Comparison of ENCODE assay signal across 13 cellular contexts in genomic region chr20:47535088-47535487, GRCh38. TPM values are rescaled to one million over a fixed set of nuclear protein-coding genes. Genes with fewer than 3 reads are reported as not detected.
DNase-seq lines count a peak whose midpoint lies in the region; ATAC-seq and TF ChIP-seq lines count a peak whose summit lies in the region.
"Had no signal": no experiment of that assay in that cellular context is flagged by ENCODE, and none has a peak within 500 bp of the region (broad histone marks: within the 10 kb centered on the region; RNA-seq: fewer than 3 reads in every experiment).

No MANE protein-coding gene starts in this region.

- POLR2A ChIA-PET in HCT116 (lab: Charles Lee), result interaction anchor here (0.7 to 1.2 kb wide), 2 partner anchors 22 to 36 kb away, joined by 3 to 4 read pairs; no protein-coding TSS in a partner anchor
- POLR2A ChIA-PET in CD8-positive, alpha-beta memory T cell (lab: Charles Lee), result no interaction called here

- peaks cover 94% of the 10 kb centered on the region for H3K4me1 ChIP-seq in DOHH2 (ENCODE audit: control insufficient read depth, low read length)
- peaks cover 6 to 12% of the 10 kb centered on the region in 2 experiments for H3K4me1 ChIP-seq in HCT116 (ENCODE audit: control insufficient read depth in 1 of 2, insufficient read depth in 2 of 2, low read length in 2 of 2)
- peaks cover 18% of the 10 kb centered on the region for H3K4me1 ChIP-seq in CD8-positive, alpha-beta memory T cell (ENCODE audit: insufficient read depth, low read length)
- H3K4me1 ChIP-seq: SJCRH30 had no signal

- DNase-seq in HCT116 (ENCODE audit: low read depth, low spot score) (no peak), SK-N-DZ (ENCODE audit: low spot score) (peak; percentile 25), iPS-NIHi7 (ENCODE audit: extremely low spot score) (peak; percentile 39), Ammon's horn (ENCODE audit: low spot score) (no peak), T-helper 17 cell (no peak)
- DNase-seq in CD8-positive, alpha-beta memory T cell, result no peak
- DNase-seq in stimulated activated CD4-positive, alpha-beta T cell treated with anti-CD3 and anti-CD28 coated beads, Interleukin-2, amount 100 ng/mL, for 48 hours, result no peak
- DNase-seq: activated CD4-positive, CD25-positive, alpha-beta regulatory T cell; hypothalamus; SJCRH30; stimulated activated CD4-positive, alpha-beta T cell treated with anti-CD3 and anti-CD28 coated beads, Interleukin-4, amount 100 ng/mL, for 24 hours; stomach had no signal

- H3K4me3 Mint-ChIP-seq in T-helper 17 cell, result no peak overlapping the region
- H3K4me3 Mint-ChIP-seq in CD8-positive, alpha-beta memory T cell, result no peak overlapping the region

- no peak overlapping the region for H2AFZ ChIP-seq in HCT116 (ENCODE audit: low read depth, low read length, poor library complexity, severe bottlenecking)

- ATAC-seq in HCT116, result peak; percentile 96
- no peak for ATAC-seq in T-helper 17 cell

- CTCF ChIA-PET in HCT116 (lab: Charles Lee), result interaction anchor here (1.1 to 1.7 kb wide), 4 partner anchors 10 to 86 kb away, joined by 3 to 8 read pairs (median 4); no protein-coding TSS in a partner anchor
- CTCF ChIA-PET in CD8-positive, alpha-beta memory T cell (lab: Charles Lee), result no interaction called here

- no peak overlapping the region for H3K27ac ChIP-seq in DOHH2 (ENCODE audit: low read depth, low read length)
- H3K27ac ChIP-seq in HCT116 (ENCODE audit: low read depth, low read length), result no peak overlapping the region
- no peak overlapping the region for H3K27ac ChIP-seq in CD8-positive, alpha-beta memory T cell (ENCODE audit: low read depth, low read length)
- H3K27ac ChIP-seq: SJCRH30, stomach had no signal

- TF ChIP-seq CTCF in DOHH2 (IDR thresholded peaks at IDR 0.05; ENCODE audit: low read depth, low read length, poor library complexity, severe bottlenecking), result peak; percentile 52
- TF ChIP-seq CTCF in HCT116 (IDR thresholded peaks at IDR 0.05 in 2 of 3, conservative IDR thresholded peaks at IDR 0.05 in 1 of 3; ENCODE audit: borderline replicate concordance in 1 of 3, insufficient read depth in 1 of 3, low read depth in 2 of 3, low read length in 2 of 3), result peak; percentile 11 to 71 (median 64); a peak in 5 of 6 replicates

- peak; percentile 44 for TF ChIP-seq RAD21 in HCT116 (IDR thresholded peaks at IDR 0.05; ENCODE audit: low read depth)

- H3K4me3 ChIP-seq in DOHH2 (ENCODE audit: low read length), result no peak overlapping the region
- H3K4me3 ChIP-seq in HCT116 (replicated peaks in 1 of 2; ENCODE audit: low read depth in 1 of 2, low read length in 2 of 2), result no peak overlapping the region
- H3K4me3 ChIP-seq in CD8-positive, alpha-beta memory T cell (ENCODE audit: low read length), result no peak overlapping the region
- H3K4me3 ChIP-seq: SJCRH30, stomach had no signal

- H3K36me3 Mint-ChIP-seq in T-helper 17 cell (ENCODE audit: low read depth), result peaks cover 9% of the 10 kb centered on the region
- H3K36me3 Mint-ChIP-seq in CD8-positive, alpha-beta memory T cell, result peaks cover 0 to 28% (median 6%) of the 10 kb centered on the region in 3 donors

- H3K9me2 ChIP-seq in DOHH2 (replicated peaks; ENCODE audit: control insufficient read depth, low read length) (no peaks in the 10 kb centered on the region), HCT116 (ENCODE audit: insufficient read depth) (no peaks in the 10 kb centered on the region)

- BruUV-seq in HCT116 (replicated peaks; lab: Mats Ljungman, UMichigan), result no TSS peak

- H3K4me1 Mint-ChIP-seq in T-helper 17 cell, result peaks cover 34% of the 10 kb centered on the region
- peaks cover 48 to 71% (median 52%) of the 10 kb centered on the region in 3 donors for H3K4me1 Mint-ChIP-seq in CD8-positive, alpha-beta memory T cell

- H3F3A ChIP-seq in DOHH2 (ENCODE audit: control insufficient read depth, insufficient read depth), result peaks cover 47% of the 10 kb centered on the region

- H3K27ac Mint-ChIP-seq in T-helper 17 cell, result no peak overlapping the region
- no peak overlapping the region for H3K27ac Mint-ChIP-seq in CD8-positive, alpha-beta memory T cell

- no peaks in the 10 kb centered on the region for H3K27me3 Mint-ChIP-seq in T-helper 17 cell
- no peaks in the 10 kb centered on the region for H3K27me3 Mint-ChIP-seq in CD8-positive, alpha-beta memory T cell

- H3K79me2 ChIP-seq in DOHH2 (ENCODE audit: control insufficient read depth, low read length) (peaks cover 100% of the 10 kb centered on the region), HCT116 (ENCODE audit: insufficient read depth, low read length) (peaks cover 27% of the 10 kb centered on the region)

- RAD21 ChIA-PET in HCT116 (lab: Charles Lee; ENCODE audit: low non-redundant PET in 1 of 2, low total read pairs in 2 of 2, uncharacterized antibody in 2 of 2, unreplicated experiment in 2 of 2), result no interaction called here

- H3K9me3 Mint-ChIP-seq in CD8-positive, alpha-beta memory T cell, result no peaks in the 10 kb centered on the region

- no peak for TF ChIP-seq POLR2A in HCT116 (IDR thresholded peaks at IDR 0.05; ENCODE audit: borderline replicate concordance, extremely low read depth, insufficient read depth, insufficient read length)

- no peak overlapping the region for H3K9ac ChIP-seq in HCT116 (ENCODE audit: low read length)

- peak overlapping the region; percentile 21; the same call in 1 of the 2 replicates for H3K4me2 ChIP-seq in DOHH2 (ENCODE audit: low read length)
- no peak overlapping the region for H3K4me2 ChIP-seq in HCT116 (ENCODE audit: low read length)

- H3K27me3 ChIP-seq in DOHH2 (ENCODE audit: control insufficient read depth, low read length) (no peaks in the 10 kb centered on the region), HCT116 (ENCODE audit: insufficient read depth, low read length) (no peaks in the 10 kb centered on the region)
- no peaks in the 10 kb centered on the region for H3K27me3 ChIP-seq in CD8-positive, alpha-beta memory T cell (ENCODE audit: insufficient read depth, low read length, poor library complexity, severe bottlenecking)
- H3K27me3 ChIP-seq: SJCRH30, stomach had no signal

- H4K20me1 ChIP-seq in DOHH2 (ENCODE audit: control insufficient read depth, insufficient read depth, low read depth, low read length), result peaks cover 42% of the 10 kb centered on the region
- no peaks in the 10 kb centered on the region; the same call in 1 of the 2 replicates for H4K20me1 ChIP-seq in HCT116 (ENCODE audit: insufficient read depth)

- intact Hi-C loops in HCT116 (cut with micrococcal nuclease), result no loop called here

- H3K36me3 ChIP-seq in DOHH2 (ENCODE audit: control insufficient read depth, low read length), result peaks cover 86% of the 10 kb centered on the region
- H3K36me3 ChIP-seq in HCT116 (ENCODE audit: control insufficient read depth in 1 of 2, insufficient read depth in 2 of 2, low read length in 2 of 2), result no peaks in the 10 kb centered on the region
- no peaks in the 10 kb centered on the region for H3K36me3 ChIP-seq in CD8-positive, alpha-beta memory T cell (ENCODE audit: insufficient read depth, low read length)

- H3K9me3 ChIP-seq in DOHH2 (ENCODE audit: control insufficient read depth, insufficient read depth, low read length) (no peaks in the 10 kb centered on the region), HCT116 (ENCODE audit: control insufficient read depth in 1 of 2, insufficient read depth in 1 of 2, low read depth in 1 of 2, low read length in 2 of 2) (no peaks in the 10 kb centered on the region), T-helper 17 cell (ENCODE audit: control insufficient read depth, low read length, poor library complexity, severe bottlenecking) (no peaks in the 10 kb centered on the region)
- H3K9me3 ChIP-seq in CD8-positive, alpha-beta memory T cell (ENCODE audit: low read length), result no peaks in the 10 kb centered on the region
- H3K9me3 ChIP-seq: SJCRH30, stomach had no signal

TF ChIP-seq in HCT116, 20 proteins besides CTCF, POLR2A, EP300 and RAD21 (continues in another document):
- no peak for TF ChIP-seq ATF3 (IDR thresholded peaks at IDR 0.05)
- no peak for TF ChIP-seq REST (IDR thresholded peaks at IDR 0.05; ENCODE audit: low read depth)
- TF ChIP-seq ZFX (IDR thresholded peaks at IDR 0.05), result no peak
- TF ChIP-seq CEBPB (IDR thresholded peaks at IDR 0.05; ENCODE audit: low read depth), result no peak
- no peak for TF ChIP-seq FOSL1 (IDR thresholded peaks at IDR 0.05; ENCODE audit: low read depth)
- TF ChIP-seq EZH2phosphoT487 (IDR thresholded peaks at IDR 0.05; ENCODE audit: borderline replicate concordance), result no peak
- no peak for TF ChIP-seq JUND (IDR thresholded peaks at IDR 0.05)
- TF ChIP-seq ELF1 (IDR thresholded peaks at IDR 0.05; ENCODE audit: borderline replicate concordance, low read depth), result no peak

RNA-seq across cellular contexts. Expression of gene NCOA3, which starts 33.4 kb away (rescaled TPM):
- total RNA-seq in HCT116 (2021; ENCODE audit: unreplicated experiment), result 25.9 TPM
- polyA plus RNA-seq in HCT116 (2012), result 10.0 and 11.8 TPM in 2 replicates
- polyA plus RNA-seq in SK-N-DZ (2014; cell fraction: cytosol; rRNA removed), result 8.1 and 9.0 TPM in 2 replicates
- polyA plus RNA-seq in SK-N-DZ (2014; cell fraction: nucleus; rRNA removed), result 8.2 and 14.9 TPM in 2 replicates
- 10 to 100 TPM; 55.4 to 58.2 TPM for total RNA-seq in T-helper 17 cell
- total RNA-seq in CD8-positive, alpha-beta memory T cell, result 10 to 100 TPM; 92.4 to 93.8 TPM
- 23.8 TPM for polyA plus RNA-seq in CD8-positive, alpha-beta memory T cell

Comparison
In these comparisons a context has a peak if more than half of its experiments do, and no peak if none do; other contexts are left out.
1. DNase-seq: peak in SK-N-DZ (single experiment) and iPS-NIHi7 (single experiment); none in HCT116 (single experiment), Ammon's horn (single experiment), T-helper 17 cell (0 of 3), CD8-positive, alpha-beta memory T cell (0 of 5) and stimulated activated CD4-positive, alpha-beta T cell treated with anti-CD3 and anti-CD28 coated beads, Interleukin-2, amount 100 ng/mL, for 48 hours (0 of 2).